In the genomic region with DNA sequence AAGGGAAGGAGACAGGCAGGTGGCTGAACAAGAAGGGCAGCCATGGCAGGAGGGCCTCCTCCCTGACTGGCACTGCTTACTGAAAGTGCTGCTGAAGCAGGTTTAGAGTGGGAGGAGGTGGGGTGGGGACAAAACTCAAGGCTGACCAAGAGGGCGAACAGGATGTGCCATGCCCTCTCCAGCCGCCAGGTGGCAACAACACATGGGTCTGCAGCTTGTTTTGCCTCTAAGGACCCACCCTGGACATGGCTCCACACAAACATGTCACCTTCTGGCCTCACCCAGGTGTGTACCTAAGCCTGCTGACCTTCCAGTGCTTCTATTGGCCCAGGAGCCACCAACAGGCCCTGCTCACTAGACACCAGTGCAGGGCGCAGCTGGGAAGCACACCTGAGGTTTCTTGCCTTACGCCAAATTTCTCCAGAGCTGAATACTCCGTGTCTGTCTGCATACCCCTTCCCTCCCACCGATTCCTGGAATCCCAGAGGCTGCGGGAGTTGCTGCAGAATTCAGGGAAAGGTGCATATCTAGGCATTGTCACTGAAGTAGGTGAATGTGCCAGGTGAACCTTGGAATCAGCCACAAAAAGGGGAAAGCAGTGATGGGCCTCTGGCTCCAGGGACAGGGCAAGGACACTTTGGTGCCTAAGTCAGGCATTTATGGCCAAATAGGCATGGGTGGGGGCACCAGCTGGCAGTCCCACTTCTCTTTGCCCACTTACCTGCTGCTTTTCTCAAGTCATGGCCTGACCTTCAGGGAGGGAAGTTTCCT, we compare ENCODE assay signal across 1 cellular context.
TF ChIP-seq lines count a peak whose summit lies in the region.

No MANE protein-coding gene starts in this region.

TF ChIP-seq in HepG2, 621 proteins besides CTCF, POLR2A, EP300 and RAD21 (continued from another document and continues in another):
- TF ChIP-seq, protein P1, sequence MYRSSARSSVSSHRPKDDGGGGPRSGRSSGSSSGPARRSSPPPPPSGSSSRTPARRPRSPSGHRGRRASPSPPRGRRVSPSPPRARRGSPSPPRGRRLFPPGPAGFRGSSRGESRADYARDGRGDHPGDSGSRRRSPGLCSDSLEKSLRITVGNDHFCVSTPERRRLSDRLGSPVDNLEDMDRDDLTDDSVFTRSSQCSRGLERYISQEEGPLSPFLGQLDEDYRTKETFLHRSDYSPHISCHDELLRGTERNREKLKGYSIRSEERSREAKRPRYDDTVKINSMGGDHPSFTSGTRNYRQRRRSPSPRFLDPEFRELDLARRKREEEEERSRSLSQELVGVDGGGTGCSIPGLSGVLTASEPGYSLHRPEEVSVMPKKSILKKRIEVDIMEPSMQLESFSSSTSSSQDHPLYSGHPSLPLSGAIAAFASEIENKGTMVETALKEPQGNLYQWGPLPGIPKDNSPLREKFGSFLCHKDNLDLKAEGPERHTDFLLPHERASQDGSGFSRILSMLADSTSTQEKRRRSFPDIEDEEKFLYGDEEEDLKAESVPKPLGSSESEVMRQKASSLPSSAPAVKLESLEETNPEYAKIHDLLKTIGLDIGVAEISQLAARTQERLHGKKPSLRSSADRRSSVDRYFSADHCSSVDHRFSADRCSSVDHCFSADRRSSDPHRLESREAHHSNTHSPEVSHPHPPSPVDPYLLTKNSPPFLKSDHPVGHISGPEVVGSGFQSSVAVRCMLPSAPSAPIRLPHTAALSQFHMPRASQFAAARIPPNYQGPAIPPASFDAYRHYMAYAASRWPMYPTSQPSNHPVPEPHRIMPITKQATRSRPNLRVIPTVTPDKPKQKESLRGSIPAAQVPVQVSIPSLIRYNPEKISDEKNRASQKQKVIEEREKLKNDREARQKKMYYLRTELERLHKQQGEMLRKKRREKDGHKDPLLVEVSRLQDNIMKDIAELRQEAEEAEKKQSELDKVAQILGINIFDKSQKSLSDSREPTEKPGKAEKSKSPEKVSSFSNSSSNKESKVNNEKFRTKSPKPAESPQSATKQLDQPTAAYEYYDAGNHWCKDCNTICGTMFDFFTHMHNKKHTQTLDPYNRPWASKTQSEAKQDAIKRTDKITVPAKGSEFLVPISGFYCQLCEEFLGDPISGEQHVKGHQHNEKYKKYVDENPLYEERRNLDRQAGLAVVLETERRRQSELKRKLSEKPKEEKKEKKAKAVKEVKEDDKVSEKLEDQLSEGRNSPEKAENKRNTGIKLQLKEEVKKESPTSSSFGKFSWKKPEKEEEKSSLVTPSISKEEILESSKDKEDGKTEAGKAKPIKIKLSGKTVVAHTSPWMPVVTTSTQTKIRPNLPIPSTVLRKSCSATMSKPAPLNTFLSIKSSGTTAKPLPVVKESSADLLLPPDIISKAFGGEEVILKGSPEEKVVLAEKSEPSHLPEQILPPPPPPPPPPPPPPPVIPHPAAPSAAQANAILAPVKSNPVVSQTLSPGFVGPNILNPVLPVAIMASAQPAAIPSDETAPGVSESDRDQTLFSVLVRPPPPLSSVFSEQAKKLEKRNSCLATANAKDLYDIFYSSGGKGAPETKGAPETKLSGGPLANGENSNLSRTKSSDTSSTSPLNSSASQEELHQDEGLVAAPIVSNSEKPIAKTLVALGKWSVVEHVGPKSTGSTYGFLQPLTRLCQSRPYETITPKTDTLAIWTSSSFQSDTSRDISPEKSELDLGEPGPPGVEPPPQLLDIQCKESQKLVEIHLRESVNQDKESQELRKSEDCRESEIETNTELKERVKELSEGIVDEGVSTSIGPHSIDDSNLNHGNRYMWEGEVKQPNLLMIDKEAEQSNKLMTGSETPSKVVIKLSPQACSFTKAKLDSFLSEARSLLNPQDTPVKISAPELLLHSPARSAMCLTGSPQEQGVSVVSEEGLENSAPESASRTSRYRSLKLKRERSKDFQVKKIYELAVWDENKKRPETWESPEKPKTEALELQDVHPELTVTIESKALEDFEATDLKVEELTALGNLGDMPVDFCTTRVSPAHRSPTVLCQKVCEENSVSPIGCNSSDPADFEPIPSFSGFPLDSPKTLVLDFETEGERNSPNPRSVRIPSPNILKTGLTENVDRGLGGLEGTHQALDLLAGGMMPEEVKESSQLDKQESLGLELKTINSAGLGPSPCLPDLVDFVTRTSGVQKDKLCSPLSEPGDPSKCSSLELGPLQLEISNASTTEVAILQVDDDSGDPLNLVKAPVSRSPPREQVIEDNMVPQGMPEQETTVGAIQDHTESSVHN (CRISPR knock-in tag; IDR thresholded peaks at IDR 0.05), result no peak
- TF ChIP-seq ZNF430 (CRISPR knock-in tag; IDR thresholded peaks at IDR 0.05) (no peak), ZMYM2 (CRISPR knock-in tag; IDR thresholded peaks at IDR 0.05) (no peak), RXRB (CRISPR knock-in tag; IDR thresholded peaks at IDR 0.05; ENCODE audit: borderline replicate concordance) (0 out of 2 replicates have a peak, but pooled peaks have one; percentile 29), SMAD1 (CRISPR knock-in tag; IDR thresholded peaks at IDR 0.05; ENCODE audit: borderline replicate concordance, low read depth) (no peak), ZFP41 (CRISPR knock-in tag; IDR thresholded peaks at IDR 0.05; ENCODE audit: borderline replicate concordance) (0 out of 2 replicates have a peak, but pooled peaks have one; percentile 77), ATRX (CRISPR knock-in tag; IDR thresholded peaks at IDR 0.05; ENCODE audit: borderline replicate concordance) (no peak), GABPB1 (CRISPR knock-in tag; IDR thresholded peaks at IDR 0.05) (peak; percentile 79), ARNT (IDR thresholded peaks at IDR 0.05) (no peak), ELF1 (CRISPR knock-in tag; IDR thresholded peaks at IDR 0.05) (no peak), KLF6 (CRISPR knock-in tag; IDR thresholded peaks at IDR 0.05) (no peak), AKAP8 (CRISPR knock-in tag; IDR thresholded peaks at IDR 0.05) (peak; percentile 31; the same call in 1 of the 2 replicates), SYNCRIP (IDR thresholded peaks at IDR 0.05; ENCODE audit: insufficient read depth, low read depth, low read length) (no peak), MAZ (IDR thresholded peaks at IDR 0.05; ENCODE audit: borderline replicate concordance, low read depth, low read length) (no peak), MAZ (CRISPR knock-in tag; IDR thresholded peaks at IDR 0.05; ENCODE audit: low read depth) (peak; percentile 51; the same call in 1 of the 2 replicates), FOSL2 (CRISPR knock-in tag; IDR thresholded peaks at IDR 0.05) (peak; percentile 54; the same call in 1 of the 2 replicates), NFIB (CRISPR knock-in tag; IDR thresholded peaks at IDR 0.05; ENCODE audit: borderline replicate concordance) (no peak), MEIS2 (CRISPR knock-in tag; IDR thresholded peaks at IDR 0.05) (peak; percentile 72), ZFX (CRISPR knock-in tag; IDR thresholded peaks at IDR 0.05; ENCODE audit: low read depth) (peak; percentile 57), CAMTA2 (CRISPR knock-in tag; IDR thresholded peaks at IDR 0.05; ENCODE audit: borderline replicate concordance) (no peak), HNF4G (IDR thresholded peaks at IDR 0.05; ENCODE audit: borderline replicate concordance, low read depth, low read length) (no peak), HNF4G (CRISPR knock-in tag; IDR thresholded peaks at IDR 0.05; ENCODE audit: borderline replicate concordance, low read depth) (peak; percentile 76; the same call in 1 of the 2 replicates), SMC3 (IDR thresholded peaks at IDR 0.05; ENCODE audit: low read length) (peak; percentile 94), TOPORS (CRISPR knock-in tag; IDR thresholded peaks at IDR 0.05) (0 out of 2 replicates have a peak, but pooled peaks have one; percentile 55), AGO2 (optimal IDR thresholded peaks at IDR 0.05; ENCODE audit: low read depth, low read length) (peak; percentile 26), CBX5 (CRISPR knock-in tag; IDR thresholded peaks at IDR 0.05; ENCODE audit: borderline replicate concordance) (peak; percentile 77; the same call in 1 of the 2 replicates), ETV5 (CRISPR knock-in tag; IDR thresholded peaks at IDR 0.05; ENCODE audit: borderline replicate concordance) (peak; percentile 94)
- TF ChIP-seq, protein P2, sequence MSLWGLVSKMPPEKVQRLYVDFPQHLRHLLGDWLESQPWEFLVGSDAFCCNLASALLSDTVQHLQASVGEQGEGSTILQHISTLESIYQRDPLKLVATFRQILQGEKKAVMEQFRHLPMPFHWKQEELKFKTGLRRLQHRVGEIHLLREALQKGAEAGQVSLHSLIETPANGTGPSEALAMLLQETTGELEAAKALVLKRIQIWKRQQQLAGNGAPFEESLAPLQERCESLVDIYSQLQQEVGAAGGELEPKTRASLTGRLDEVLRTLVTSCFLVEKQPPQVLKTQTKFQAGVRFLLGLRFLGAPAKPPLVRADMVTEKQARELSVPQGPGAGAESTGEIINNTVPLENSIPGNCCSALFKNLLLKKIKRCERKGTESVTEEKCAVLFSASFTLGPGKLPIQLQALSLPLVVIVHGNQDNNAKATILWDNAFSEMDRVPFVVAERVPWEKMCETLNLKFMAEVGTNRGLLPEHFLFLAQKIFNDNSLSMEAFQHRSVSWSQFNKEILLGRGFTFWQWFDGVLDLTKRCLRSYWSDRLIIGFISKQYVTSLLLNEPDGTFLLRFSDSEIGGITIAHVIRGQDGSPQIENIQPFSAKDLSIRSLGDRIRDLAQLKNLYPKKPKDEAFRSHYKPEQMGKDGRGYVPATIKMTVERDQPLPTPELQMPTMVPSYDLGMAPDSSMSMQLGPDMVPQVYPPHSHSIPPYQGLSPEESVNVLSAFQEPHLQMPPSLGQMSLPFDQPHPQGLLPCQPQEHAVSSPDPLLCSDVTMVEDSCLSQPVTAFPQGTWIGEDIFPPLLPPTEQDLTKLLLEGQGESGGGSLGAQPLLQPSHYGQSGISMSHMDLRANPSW (CRISPR knock-in tag; IDR thresholded peaks at IDR 0.05; ENCODE audit: borderline replicate concordance), result no peak
- TF ChIP-seq, protein P3, sequence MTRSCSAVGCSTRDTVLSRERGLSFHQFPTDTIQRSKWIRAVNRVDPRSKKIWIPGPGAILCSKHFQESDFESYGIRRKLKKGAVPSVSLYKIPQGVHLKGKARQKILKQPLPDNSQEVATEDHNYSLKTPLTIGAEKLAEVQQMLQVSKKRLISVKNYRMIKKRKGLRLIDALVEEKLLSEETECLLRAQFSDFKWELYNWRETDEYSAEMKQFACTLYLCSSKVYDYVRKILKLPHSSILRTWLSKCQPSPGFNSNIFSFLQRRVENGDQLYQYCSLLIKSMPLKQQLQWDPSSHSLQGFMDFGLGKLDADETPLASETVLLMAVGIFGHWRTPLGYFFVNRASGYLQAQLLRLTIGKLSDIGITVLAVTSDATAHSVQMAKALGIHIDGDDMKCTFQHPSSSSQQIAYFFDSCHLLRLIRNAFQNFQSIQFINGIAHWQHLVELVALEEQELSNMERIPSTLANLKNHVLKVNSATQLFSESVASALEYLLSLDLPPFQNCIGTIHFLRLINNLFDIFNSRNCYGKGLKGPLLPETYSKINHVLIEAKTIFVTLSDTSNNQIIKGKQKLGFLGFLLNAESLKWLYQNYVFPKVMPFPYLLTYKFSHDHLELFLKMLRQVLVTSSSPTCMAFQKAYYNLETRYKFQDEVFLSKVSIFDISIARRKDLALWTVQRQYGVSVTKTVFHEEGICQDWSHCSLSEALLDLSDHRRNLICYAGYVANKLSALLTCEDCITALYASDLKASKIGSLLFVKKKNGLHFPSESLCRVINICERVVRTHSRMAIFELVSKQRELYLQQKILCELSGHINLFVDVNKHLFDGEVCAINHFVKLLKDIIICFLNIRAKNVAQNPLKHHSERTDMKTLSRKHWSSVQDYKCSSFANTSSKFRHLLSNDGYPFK (CRISPR knock-in tag; IDR thresholded peaks at IDR 0.05; ENCODE audit: borderline replicate concordance), result peak; percentile 80
- TF ChIP-seq, protein P4, sequence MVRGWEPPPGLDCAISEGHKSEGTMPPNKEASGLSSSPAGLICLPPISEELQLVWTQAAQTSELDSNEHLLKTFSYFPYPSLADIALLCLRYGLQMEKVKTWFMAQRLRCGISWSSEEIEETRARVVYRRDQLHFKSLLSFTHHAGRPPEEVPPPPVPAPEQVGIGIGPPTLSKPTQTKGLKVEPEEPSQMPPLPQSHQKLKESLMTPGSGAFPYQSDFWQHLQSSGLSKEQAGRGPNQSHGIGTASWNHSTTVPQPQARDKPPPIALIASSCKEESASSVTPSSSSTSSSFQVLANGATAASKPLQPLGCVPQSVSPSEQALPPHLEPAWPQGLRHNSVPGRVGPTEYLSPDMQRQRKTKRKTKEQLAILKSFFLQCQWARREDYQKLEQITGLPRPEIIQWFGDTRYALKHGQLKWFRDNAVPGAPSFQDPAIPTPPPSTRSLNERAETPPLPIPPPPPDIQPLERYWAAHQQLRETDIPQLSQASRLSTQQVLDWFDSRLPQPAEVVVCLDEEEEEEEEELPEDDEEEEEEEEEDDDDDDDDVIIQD (CRISPR knock-in tag; IDR thresholded peaks at IDR 0.05; ENCODE audit: low read depth), result peak; percentile 71
- TF ChIP-seq, protein P5, sequence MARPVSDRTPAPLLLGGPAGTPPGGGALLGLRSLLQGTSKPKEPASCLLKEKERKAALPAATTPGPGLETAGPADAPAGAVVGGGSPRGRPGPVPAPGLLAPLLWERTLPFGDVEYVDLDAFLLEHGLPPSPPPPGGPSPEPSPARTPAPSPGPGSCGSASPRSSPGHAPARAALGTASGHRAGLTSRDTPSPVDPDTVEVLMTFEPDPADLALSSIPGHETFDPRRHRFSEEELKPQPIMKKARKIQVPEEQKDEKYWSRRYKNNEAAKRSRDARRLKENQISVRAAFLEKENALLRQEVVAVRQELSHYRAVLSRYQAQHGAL (CRISPR knock-in tag; IDR thresholded peaks at IDR 0.05; ENCODE audit: not compliant biosample characterization), result no peak
- TF ChIP-seq, protein P6, sequence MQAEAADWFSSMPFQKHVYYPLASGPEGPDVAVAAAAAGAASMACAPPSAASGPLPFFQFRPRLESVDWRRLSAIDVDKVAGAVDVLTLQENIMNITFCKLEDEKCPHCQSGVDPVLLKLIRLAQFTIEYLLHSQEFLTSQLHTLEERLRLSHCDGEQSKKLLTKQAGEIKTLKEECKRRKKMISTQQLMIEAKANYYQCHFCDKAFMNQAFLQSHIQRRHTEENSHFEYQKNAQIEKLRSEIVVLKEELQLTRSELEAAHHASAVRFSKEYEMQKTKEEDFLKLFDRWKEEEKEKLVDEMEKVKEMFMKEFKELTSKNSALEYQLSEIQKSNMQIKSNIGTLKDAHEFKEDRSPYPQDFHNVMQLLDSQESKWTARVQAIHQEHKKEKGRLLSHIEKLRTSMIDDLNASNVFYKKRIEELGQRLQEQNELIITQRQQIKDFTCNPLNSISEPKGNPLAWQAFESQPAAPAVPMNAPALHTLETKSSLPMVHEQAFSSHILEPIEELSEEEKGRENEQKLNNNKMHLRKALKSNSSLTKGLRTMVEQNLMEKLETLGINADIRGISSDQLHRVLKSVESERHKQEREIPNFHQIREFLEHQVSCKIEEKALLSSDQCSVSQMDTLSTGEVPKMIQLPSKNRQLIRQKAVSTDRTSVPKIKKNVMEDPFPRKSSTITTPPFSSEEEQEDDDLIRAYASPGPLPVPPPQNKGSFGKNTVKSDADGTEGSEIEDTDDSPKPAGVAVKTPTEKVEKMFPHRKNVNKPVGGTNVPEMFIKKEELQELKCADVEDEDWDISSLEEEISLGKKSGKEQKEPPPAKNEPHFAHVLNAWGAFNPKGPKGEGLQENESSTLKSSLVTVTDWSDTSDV (CRISPR knock-in tag; IDR thresholded peaks at IDR 0.05), result no peak
- TF ChIP-seq, protein P7, sequence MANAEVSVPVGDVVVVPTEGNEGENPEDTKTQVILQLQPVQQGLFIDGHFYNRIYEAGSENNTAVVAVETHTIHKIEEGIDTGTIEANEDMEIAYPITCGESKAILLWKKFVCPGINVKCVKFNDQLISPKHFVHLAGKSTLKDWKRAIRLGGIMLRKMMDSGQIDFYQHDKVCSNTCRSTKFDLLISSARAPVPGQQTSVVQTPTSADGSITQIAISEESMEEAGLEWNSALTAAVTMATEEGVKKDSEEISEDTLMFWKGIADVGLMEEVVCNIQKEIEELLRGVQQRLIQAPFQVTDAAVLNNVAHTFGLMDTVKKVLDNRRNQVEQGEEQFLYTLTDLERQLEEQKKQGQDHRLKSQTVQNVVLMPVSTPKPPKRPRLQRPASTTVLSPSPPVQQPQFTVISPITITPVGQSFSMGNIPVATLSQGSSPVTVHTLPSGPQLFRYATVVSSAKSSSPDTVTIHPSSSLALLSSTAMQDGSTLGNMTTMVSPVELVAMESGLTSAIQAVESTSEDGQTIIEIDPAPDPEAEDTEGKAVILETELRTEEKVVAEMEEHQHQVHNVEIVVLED (CRISPR knock-in tag; IDR thresholded peaks at IDR 0.05; ENCODE audit: borderline replicate concordance), result peak; percentile 60; the same call in 1 of the 2 replicates
